ENCODE assay signal across 10 cellular contexts in the genomic region with DNA sequence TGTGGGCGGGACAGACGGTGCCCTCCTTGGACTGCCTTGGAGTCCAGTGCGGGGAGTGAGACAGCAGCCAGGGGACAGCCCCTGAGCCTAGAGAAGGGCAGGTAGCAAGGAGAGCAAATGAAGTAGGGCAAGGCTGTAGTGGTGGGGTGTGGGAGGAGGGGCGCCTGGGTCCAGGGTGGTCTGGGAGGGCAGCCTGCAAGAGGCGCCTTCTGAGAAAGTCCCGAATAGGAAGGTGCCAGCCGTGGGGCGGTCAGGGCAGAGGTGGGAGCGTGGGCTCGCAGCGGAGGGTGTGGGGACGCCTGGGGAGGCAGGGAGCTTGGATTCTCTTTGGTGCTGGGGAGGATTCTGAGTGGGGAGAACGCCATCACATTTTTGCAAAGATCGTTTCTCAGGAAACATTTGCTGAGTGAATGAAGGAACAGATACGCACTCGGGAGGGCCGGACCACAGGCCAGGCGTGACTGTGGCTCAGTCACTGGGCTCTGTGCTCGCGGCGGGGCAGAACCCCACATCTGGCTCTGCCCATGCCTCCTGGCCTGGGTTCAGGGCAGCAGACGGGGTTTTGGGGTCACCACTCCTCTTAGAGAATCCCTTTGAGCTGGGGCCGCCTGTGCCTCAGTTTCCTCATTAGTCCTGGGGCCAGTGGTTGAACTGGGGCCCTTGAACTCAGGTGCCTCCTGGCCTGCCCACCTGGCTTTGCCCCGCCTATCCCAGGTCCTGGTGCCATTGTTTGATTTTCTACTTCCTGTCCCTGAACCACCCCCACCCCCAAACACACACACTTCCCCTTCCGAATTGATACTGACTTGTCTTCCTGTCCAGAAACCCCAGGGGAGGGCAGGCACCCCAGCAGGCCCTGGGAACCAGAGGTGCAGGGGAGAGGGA. TPM values are rescaled to one million over a fixed set of nuclear protein-coding genes. Genes with fewer than 3 reads are reported as not detected.
DNase-seq lines count a peak whose midpoint lies in the region; TF ChIP-seq lines count a peak whose summit lies in the region.
"Had no signal": no experiment of that assay in that cellular context is flagged by ENCODE, and none has a peak within 500 bp of the region (broad histone marks: within the 10 kb centered on the region; RNA-seq: fewer than 3 reads in every experiment).

No MANE protein-coding gene starts in this region.

- peak overlapping the region; percentile 63 for H3K27ac ChIP-seq in cingulate gyrus (ENCODE audit: low read depth, low read length)
- peak overlapping the region; percentile 47 to 93 (median 90) for H3K27ac ChIP-seq in spleen

- no peak for TF ChIP-seq CTCF in spleen (IDR thresholded peaks at IDR 0.05 in 8 of 11, conservative IDR thresholded peaks at IDR 0.05 in 3 of 11)

- DNase-seq in NCI-H2029 (lab: John Stamatoyannopoulos, UW) = peak; percentile 11
- DNase-seq in NCI-H2029 treated with DMSO at 0.1 percent for 48 hours (lab: John Stamatoyannopoulos, UW) = no peak
- peak; percentile 33 for DNase-seq in NOMO-1 treated with dmso at 0.1 percent for 144 hours (lab: John Stamatoyannopoulos, UW; ENCODE audit: unreplicated experiment)
- peak; percentile 91 for DNase-seq in spleen
- no peak for DNase-seq in HUDEP-2 (lab: John Stamatoyannopoulos, UW; ENCODE audit: unreplicated experiment in 76 of 76)
- DNase-seq in GDM1 (lab: John Stamatoyannopoulos, UW) = no peak
- no peak for DNase-seq in activated CD8-positive, alpha-beta memory T cell treated with anti-CD3 and anti-CD28 coated beads, Interleukin-2, amount 50 U/mL, for 4 hours
- DNase-seq: SHP77 had no signal

- WGBS in spleen, 5 donors = 61 to 75% (median 71%) methylated on average over 23 to 25 of the region's 25 CpGs

- H3K36me3 ChIP-seq in spleen = peaks cover 0 to 48% (median 20%) of the 10 kb centered on the region in 6 donors

- H3K4me3 ChIP-seq in spleen = peak overlapping the region in 5 of 8 donors; percentile 16 to 96 (median 87)
- H3K4me3 ChIP-seq: A549 had no signal

- no peak for TF ChIP-seq POLR2A in spleen (IDR thresholded peaks at IDR 0.05)

- intact Hi-C loops in spleen (cut with DNase I; ENCODE audit: low total_unique reads) = no loop called here

- peaks cover 72 to 94% (median 88%) of the 10 kb centered on the region in 6 donors for H3K4me1 ChIP-seq in spleen

- no peaks in the 10 kb centered on the region for H3K27me3 ChIP-seq in spleen (replicated peaks in 1 of 7)

- H3K9me3 ChIP-seq in spleen = no peaks in the 10 kb centered on the region
- H3K9me3 ChIP-seq: A549 had no signal

RNA-seq across cellular contexts. Expression of gene SNN, which starts 4.2 kb away (rescaled TPM):
- 10 to 100 TPM; 44.5 to 59.5 (median 49.1) TPM for total RNA-seq in spleen
- 10 to 100 TPM; 22.3 to 53.7 (median 25.1) TPM for polyA plus RNA-seq in spleen

Comparison
In these comparisons a context has a peak if more than half of its experiments do, and no peak if none do; other contexts are left out.
1. DNase-seq: peak in NCI-H2029 (single experiment), NOMO-1 treated with dmso at 0.1 percent for 144 hours (single experiment) and spleen (single experiment); none in NCI-H2029 treated with DMSO at 0.1 percent for 48 hours (single experiment), HUDEP-2 (0 of 76), GDM1 (single experiment) and activated CD8-positive, alpha-beta memory T cell treated with anti-CD3 and anti-CD28 coated beads, Interleukin-2, amount 50 U/mL, for 4 hours (single experiment).